1 cellular context compared by ENCODE assay signal in the genomic region with DNA sequence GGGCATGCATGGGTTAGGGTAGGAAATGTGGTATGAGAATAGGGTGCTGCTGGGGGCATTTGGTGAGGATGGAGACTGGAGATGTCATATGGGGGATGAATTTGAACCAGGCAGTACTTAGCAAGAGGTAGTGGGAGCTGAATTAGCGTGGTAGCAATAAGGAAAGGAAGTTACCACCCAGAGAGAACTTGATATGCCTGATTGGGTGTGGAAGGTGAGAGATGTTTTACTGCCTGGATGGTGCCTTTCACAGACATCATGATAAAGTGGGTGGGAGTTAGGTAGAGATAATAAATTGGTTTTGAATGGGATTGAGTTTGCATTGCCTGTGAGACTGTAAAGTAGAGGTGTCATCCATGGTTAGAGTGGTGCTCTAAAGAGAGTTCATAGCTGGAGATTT.
TF ChIP-seq lines count a peak whose summit lies in the region.

No MANE protein-coding gene starts in this region.

TF ChIP-seq in GM23338, 12 proteins besides CTCF, POLR2A, EP300 and RAD21 (continued from another document):
- TF ChIP-seq ZNF114 (CRISPR knock-in tag; IDR thresholded peaks at IDR 0.05) (no peak), STAT1 (IDR thresholded peaks at IDR 0.05; ENCODE audit: unreplicated experiment) (no peak), JUNB (IDR thresholded peaks at IDR 0.05; ENCODE audit: unreplicated experiment) (no peak), EZH2phosphoT487 (IDR thresholded peaks at IDR 0.05; ENCODE audit: unreplicated experiment) (no peak), CREB1 (CRISPR knock-in tag; IDR thresholded peaks at IDR 0.05; ENCODE audit: low read depth) (no peak)
- TF ChIP-seq, protein P1, sequence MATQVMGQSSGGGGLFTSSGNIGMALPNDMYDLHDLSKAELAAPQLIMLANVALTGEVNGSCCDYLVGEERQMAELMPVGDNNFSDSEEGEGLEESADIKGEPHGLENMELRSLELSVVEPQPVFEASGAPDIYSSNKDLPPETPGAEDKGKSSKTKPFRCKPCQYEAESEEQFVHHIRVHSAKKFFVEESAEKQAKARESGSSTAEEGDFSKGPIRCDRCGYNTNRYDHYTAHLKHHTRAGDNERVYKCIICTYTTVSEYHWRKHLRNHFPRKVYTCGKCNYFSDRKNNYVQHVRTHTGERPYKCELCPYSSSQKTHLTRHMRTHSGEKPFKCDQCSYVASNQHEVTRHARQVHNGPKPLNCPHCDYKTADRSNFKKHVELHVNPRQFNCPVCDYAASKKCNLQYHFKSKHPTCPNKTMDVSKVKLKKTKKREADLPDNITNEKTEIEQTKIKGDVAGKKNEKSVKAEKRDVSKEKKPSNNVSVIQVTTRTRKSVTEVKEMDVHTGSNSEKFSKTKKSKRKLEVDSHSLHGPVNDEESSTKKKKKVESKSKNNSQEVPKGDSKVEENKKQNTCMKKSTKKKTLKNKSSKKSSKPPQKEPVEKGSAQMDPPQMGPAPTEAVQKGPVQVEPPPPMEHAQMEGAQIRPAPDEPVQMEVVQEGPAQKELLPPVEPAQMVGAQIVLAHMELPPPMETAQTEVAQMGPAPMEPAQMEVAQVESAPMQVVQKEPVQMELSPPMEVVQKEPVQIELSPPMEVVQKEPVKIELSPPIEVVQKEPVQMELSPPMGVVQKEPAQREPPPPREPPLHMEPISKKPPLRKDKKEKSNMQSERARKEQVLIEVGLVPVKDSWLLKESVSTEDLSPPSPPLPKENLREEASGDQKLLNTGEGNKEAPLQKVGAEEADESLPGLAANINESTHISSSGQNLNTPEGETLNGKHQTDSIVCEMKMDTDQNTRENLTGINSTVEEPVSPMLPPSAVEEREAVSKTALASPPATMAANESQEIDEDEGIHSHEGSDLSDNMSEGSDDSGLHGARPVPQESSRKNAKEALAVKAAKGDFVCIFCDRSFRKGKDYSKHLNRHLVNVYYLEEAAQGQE (IDR thresholded peaks at IDR 0.05; ENCODE audit: unreplicated experiment): no peak
- TF ChIP-seq, protein P2, sequence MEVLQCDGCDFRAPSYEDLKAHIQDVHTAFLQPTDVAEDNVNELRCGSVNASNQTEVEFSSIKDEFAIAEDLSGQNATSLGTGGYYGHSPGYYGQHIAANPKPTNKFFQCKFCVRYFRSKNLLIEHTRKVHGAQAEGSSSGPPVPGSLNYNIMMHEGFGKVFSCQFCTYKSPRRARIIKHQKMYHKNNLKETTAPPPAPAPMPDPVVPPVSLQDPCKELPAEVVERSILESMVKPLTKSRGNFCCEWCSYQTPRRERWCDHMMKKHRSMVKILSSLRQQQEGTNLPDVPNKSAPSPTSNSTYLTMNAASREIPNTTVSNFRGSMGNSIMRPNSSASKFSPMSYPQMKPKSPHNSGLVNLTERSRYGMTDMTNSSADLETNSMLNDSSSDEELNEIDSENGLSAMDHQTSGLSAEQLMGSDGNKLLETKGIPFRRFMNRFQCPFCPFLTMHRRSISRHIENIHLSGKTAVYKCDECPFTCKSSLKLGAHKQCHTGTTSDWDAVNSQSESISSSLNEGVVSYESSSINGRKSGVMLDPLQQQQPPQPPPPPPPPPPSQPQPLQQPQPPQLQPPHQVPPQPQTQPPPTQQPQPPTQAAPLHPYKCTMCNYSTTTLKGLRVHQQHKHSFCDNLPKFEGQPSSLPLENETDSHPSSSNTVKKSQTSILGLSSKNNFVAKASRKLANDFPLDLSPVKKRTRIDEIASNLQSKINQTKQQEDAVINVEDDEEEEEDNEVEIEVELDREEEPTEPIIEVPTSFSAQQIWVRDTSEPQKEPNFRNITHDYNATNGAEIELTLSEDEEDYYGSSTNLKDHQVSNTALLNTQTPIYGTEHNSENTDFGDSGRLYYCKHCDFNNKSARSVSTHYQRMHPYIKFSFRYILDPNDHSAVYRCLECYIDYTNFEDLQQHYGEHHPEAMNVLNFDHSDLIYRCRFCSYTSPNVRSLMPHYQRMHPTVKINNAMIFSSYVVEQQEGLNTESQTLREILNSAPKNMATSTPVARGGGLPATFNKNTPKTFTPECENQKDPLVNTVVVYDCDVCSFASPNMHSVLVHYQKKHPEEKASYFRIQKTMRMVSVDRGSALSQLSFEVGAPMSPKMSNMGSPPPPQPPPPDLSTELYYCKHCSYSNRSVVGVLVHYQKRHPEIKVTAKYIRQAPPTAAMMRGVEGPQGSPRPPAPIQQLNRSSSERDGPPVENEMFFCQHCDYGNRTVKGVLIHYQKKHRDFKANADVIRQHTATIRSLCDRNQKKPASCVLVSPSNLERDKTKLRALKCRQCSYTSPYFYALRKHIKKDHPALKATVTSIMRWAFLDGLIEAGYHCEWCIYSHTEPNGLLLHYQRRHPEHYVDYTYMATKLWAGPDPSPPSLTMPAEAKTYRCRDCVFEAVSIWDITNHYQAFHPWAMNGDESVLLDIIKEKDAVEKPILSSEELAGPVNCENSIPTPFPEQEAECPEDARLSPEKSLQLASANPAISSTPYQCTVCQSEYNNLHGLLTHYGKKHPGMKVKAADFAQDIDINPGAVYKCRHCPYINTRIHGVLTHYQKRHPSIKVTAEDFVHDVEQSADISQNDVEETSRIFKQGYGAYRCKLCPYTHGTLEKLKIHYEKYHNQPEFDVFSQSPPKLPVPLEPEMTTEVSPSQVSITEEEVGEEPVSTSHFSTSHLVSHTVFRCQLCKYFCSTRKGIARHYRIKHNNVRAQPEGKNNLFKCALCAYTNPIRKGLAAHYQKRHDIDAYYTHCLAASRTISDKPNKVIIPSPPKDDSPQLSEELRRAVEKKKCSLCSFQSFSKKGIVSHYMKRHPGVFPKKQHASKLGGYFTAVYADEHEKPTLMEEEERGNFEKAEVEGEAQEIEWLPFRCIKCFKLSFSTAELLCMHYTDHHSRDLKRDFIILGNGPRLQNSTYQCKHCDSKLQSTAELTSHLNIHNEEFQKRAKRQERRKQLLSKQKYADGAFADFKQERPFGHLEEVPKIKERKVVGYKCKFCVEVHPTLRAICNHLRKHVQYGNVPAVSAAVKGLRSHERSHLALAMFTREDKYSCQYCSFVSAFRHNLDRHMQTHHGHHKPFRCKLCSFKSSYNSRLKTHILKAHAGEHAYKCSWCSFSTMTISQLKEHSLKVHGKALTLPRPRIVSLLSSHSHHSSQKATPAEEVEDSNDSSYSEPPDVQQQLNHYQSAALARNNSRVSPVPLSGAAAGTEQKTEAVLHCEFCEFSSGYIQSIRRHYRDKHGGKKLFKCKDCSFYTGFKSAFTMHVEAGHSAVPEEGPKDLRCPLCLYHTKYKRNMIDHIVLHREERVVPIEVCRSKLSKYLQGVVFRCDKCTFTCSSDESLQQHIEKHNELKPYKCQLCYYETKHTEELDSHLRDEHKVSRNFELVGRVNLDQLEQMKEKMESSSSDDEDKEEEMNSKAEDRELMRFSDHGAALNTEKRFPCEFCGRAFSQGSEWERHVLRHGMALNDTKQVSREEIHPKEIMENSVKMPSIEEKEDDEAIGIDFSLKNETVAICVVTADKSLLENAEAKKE (CRISPR knock-in tag; IDR thresholded peaks at IDR 0.05): no peak
